ENCODE assay signal across 11 cellular contexts in genomic region chr16:89343501-89344291, GRCh38.
A peak's percentile ranks its signal among the peaks of the same experiment; 100 is the strongest.
DNase-seq lines count a peak whose midpoint lies in the region; ATAC-seq and TF ChIP-seq lines count a peak whose summit lies in the region.
"Had no signal": no experiment of that assay in that cellular context is flagged by ENCODE, and none has a peak within 500 bp of the region (broad histone marks: within the 10 kb centered on the region; RNA-seq: fewer than 3 reads in every experiment).

No MANE protein-coding gene starts in this region.

- DNase-seq in HEK293T (ENCODE audit: extremely low spot score) (peak; percentile 60), astrocyte of the hippocampus (ENCODE audit: low read depth, low spot score) (peak; percentile 57), HPDE6-E6E7 (ENCODE audit: extremely low spot score) (no peak), mucosa of gallbladder (ENCODE audit: low spot score) (no peak)
- DNase-seq: GDM1 had no signal

- POLR2A ChIA-PET in HEK293T (lab: Yijun Ruan, JAX): no interaction called here

- H3K4me3 ChIP-seq in mesodermal cell (ENCODE audit: extremely low read depth, insufficient read depth, low read length, poor library complexity, severe bottlenecking): no peak overlapping the region
- H3K4me3 ChIP-seq: skin epidermis had no signal

- peak overlapping the region; percentile 93 for H3K27ac ChIP-seq in C4-2B
- H3K27ac ChIP-seq in mesodermal cell (ENCODE audit: low read depth, low read length, severe bottlenecking): peak overlapping the region; percentile 71
- H3K27ac ChIP-seq: KMS-11 had no signal

- peaks cover 4% of the 10 kb centered on the region for H3K9me3 ChIP-seq in mesodermal cell (ENCODE audit: control insufficient read depth, low read length)

- CTCF ChIA-PET in HEK293T (lab: Yijun Ruan, JAX): interaction anchor here (0.8 to 1.3 kb wide), 3 partner anchors 9 to 36 kb away, joined by 3 to 7 read pairs (median 5); no protein-coding TSS in a partner anchor

- no peak for TF ChIP-seq CTCF in C4-2B (conservative IDR thresholded peaks at IDR 0.05)

- ATAC-seq in GM18907 (IDR thresholded peaks at IDR 0.05; ENCODE audit: unreplicated experiment) (no peak), HG03520 (IDR thresholded peaks at IDR 0.05; ENCODE audit: unreplicated experiment) (no peak)

- H3K4me1 ChIP-seq in mesodermal cell (ENCODE audit: control insufficient read depth, insufficient read depth, low read length, poor library complexity, severe bottlenecking): peaks cover 32% of the 10 kb centered on the region

- 94% methylated on average over 28 to 31 of the region's 34 CpGs for WGBS in mesodermal cell (ENCODE audit: insufficient coverage in 2 of 2), 2 experiments

- H3K36me3 ChIP-seq in mesodermal cell (ENCODE audit: control insufficient read depth, insufficient read depth, low read length): peaks cover 8% of the 10 kb centered on the region

TF ChIP-seq in HEK293T, 16 proteins besides CTCF, POLR2A, EP300 and RAD21:
- TF ChIP-seq SUZ12 (IDR thresholded peaks at IDR 0.05) (no peak), LEF1 (IDR thresholded peaks at IDR 0.05; ENCODE audit: borderline replicate concordance) (no peak), CTBP1 (IDR thresholded peaks at IDR 0.05; ENCODE audit: borderline replicate concordance) (no peak), FOXK2 (IDR thresholded peaks at IDR 0.05) (no peak), ELF4 (IDR thresholded peaks at IDR 0.05) (no peak), PKNOX1 (IDR thresholded peaks at IDR 0.05) (peak; percentile 67), ARNT (IDR thresholded peaks at IDR 0.05) (no peak)
TF ChIP-seq in HEK293T: peak in this region for 1.

Comparison
In these comparisons a context has a peak if more than half of its experiments do, and no peak if none do; other contexts are left out.
1. DNase-seq: peak in HEK293T (single experiment) and astrocyte of the hippocampus (single experiment); none in HPDE6-E6E7 (single experiment) and mucosa of gallbladder (single experiment).